Comparison of ENCODE assay signal across 27 cellular contexts in the genomic region with DNA sequence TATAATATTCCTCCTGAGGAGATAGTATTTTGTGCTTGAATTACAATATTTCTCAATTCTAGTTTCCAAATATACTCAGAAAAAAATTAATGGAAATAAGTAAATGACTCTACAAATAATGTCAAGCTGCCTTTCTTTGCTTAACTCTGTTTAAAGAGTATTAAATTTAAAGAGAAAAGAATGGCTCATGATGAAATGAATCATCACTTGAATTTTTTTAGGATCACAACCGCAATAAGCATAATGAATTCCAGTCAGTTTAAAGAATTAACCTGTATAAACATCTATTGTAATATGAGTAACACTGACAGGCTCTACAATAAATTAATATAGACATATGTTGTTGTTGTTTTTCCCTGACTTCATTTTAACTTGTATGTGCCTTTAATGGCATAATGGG.
"Had no signal": no experiment of that assay in that cellular context is flagged by ENCODE, and none has a peak within 500 bp of the region (broad histone marks: within the 10 kb centered on the region; RNA-seq: fewer than 3 reads in every experiment).

No MANE protein-coding gene starts in this region.

- H3K36me3 ChIP-seq: ascending aorta had no signal

- H3K9me3 ChIP-seq: ascending aorta had no signal

- DNase-seq: activated B cell treated with CpG ODN at 0.5 μM for 24 hours; activated CD4-positive, alpha-beta memory T cell treated with anti-CD3 and anti-CD28 coated beads for 36 hours; activated CD4-positive, alpha-beta T cell treated with anti-CD3 and anti-CD28 coated beads for 4 hours; activated CD4-positive, alpha-beta T cell treated with anti-CD3 and anti-CD28 coated beads, Interleukin-2, amount 10 ng/mL, durations not matched to agents 24 days and 14 days; activated CD4-positive, alpha-beta T cell treated with anti-CD3 and anti-CD28 coated beads, Interleukin-2, amount 50 U/mL, for 1 hour; activated CD4-positive, alpha-beta T cell treated with anti-CD3 and anti-CD28 coated beads, Interleukin-2, amount 50 U/mL, for 4 hours; activated CD4-positive, CD25-positive, alpha-beta regulatory T cell treated with anti-CD3 and anti-CD28 coated beads, Interleukin-2, amount 50 U/mL, for 72 hours; activated CD8-positive, alpha-beta memory T cell treated with anti-CD3 and anti-CD28 coated beads, Interleukin-2, amount 50 U/mL, for 4 hours; activated CD8-positive, alpha-beta T cell treated with anti-CD3 and anti-CD28 coated beads for 36 hours; activated effector memory CD4-positive, alpha-beta T cell treated with anti-CD3 and anti-CD28 coated beads, Interleukin-2, amount 50 U/mL, for 16 hours; activated gamma-delta T cell treated with Interleukin-2 at 50 U/mL for 16 hours; activated naive CD4-positive, alpha-beta T cell treated with anti-CD3 and anti-CD28 coated beads, Interleukin-2, amount 10 ng/mL, durations not matched to agents 7 days and 5 days; activated naive CD4-positive, alpha-beta T cell treated with Interleukin-2 at 50 U/mL for 16 hours; activated naive CD8-positive, alpha-beta T cell treated with anti-CD3 and anti-CD28 coated beads, Interleukin-2, amount 10 ng/mL, durations not matched to agents 7 days and 5 days; activated naive CD8-positive, alpha-beta T cell treated with anti-CD3 and anti-CD28 coated beads, Interleukin-2, amount 50 U/mL, for 24 hours; activated T-cell treated with anti-CD3 and anti-CD28 coated beads for 4 hours; activated T-cell treated with anti-CD3 and anti-CD28 coated beads, Interleukin-2, amount 50 U/mL, for 1 hour; activated T-cell treated with anti-CD3 and anti-CD28 coated beads, Interleukin-2, amount 50 U/mL, for 4 hours; activated T-cell treated with anti-CD3 and anti-CD28 coated beads, Interleukin-2, amount 50 U/mL, for 72 hours; amygdala; anterior cingulate cortex; central memory CD4-positive, alpha-beta T cell; T-helper 2 cell; T-helper 9 cell had no signal

- H3K27me3 ChIP-seq: ascending aorta had no signal

- H3K4me1 ChIP-seq: ascending aorta had no signal

- H3K27ac ChIP-seq: ascending aorta, VCaP had no signal

- ATAC-seq: activated CD8-positive, alpha-beta T cell treated with anti-CD3 and anti-CD28 coated beads for 36 hours; activated naive CD8-positive, alpha-beta T cell treated with anti-CD3 and anti-CD28 coated beads, Interleukin-2, amount 50 U/mL, for 24 hours; activated T-cell treated with anti-CD3 and anti-CD28 coated beads, Interleukin-2, amount 50 U/mL, for 4 hours; activated T-cell treated with anti-CD3 and anti-CD28 coated beads, Interleukin-2, amount 50 U/mL, for 72 hours; activated T-helper 17 cell treated with anti-CD3 and anti-CD28 coated beads, Interleukin-2, amount 50 U/mL, for 72 hours had no signal

- H3K4me3 ChIP-seq: ascending aorta had no signal
